Comparison of ENCODE assay signal across 8 cellular contexts in genomic region chr20:5608104-5608447, GRCh38. TPM values are rescaled to one million over a fixed set of nuclear protein-coding genes. Genes with fewer than 3 reads are reported as not detected.
DNase-seq lines count a peak whose midpoint lies in the region; ATAC-seq lines count a peak whose summit lies in the region.

No MANE protein-coding gene starts in this region.

- H3K36me3 ChIP-seq in CD8-positive, alpha-beta memory T cell (ENCODE audit: insufficient read depth, low read length) = peaks cover 3% of the 10 kb centered on the region
- H3K36me3 ChIP-seq in adipocyte (ENCODE audit: control insufficient read depth, insufficient read depth, low read length, severe bottlenecking) (no peaks in the 10 kb centered on the region), aorta (ENCODE audit: control insufficient read depth in 1 of 2, insufficient read depth in 2 of 2, low read length in 1 of 2) (no peaks in the 10 kb centered on the region)

- peaks cover 0 to 7% of the 10 kb centered on the region in 2 donors for H3K27me3 Mint-ChIP-seq in CD8-positive, alpha-beta memory T cell
- H3K27me3 Mint-ChIP-seq in naive B cell = no peaks in the 10 kb centered on the region

- peak overlapping the region; percentile 93 for H3K9ac ChIP-seq in adipocyte (ENCODE audit: low read length)

- CTCF ChIA-PET in CD8-positive, alpha-beta memory T cell (lab: Charles Lee) = interaction anchor here (1.0 kb wide), 2 partner anchors 38 to 78 kb away, joined by 3 read pairs; no protein-coding TSS in a partner anchor

- H3K27ac ChIP-seq in CD8-positive, alpha-beta memory T cell (ENCODE audit: low read depth, low read length) = peak overlapping the region; percentile 99
- H3K27ac ChIP-seq in aorta (ENCODE audit: low read depth in 1 of 2, low read length in 2 of 2) = no peak overlapping the region

- H3K9me3 Mint-ChIP-seq in CD8-positive, alpha-beta memory T cell = no peaks in the 10 kb centered on the region
- no peaks in the 10 kb centered on the region for H3K9me3 Mint-ChIP-seq in naive B cell

- intact Hi-C loops in aorta (cut with DNase I) = no loop called here

- POLR2A ChIA-PET in CD8-positive, alpha-beta memory T cell (lab: Charles Lee) = no interaction called here

- peak overlapping the region; percentile 96 to 99 (median 98) for H3K4me3 Mint-ChIP-seq in CD8-positive, alpha-beta memory T cell
- H3K4me3 Mint-ChIP-seq in naive B cell = peak overlapping the region; percentile 81 to 100 (median 98)

- H3K4me1 ChIP-seq in CD8-positive, alpha-beta memory T cell (ENCODE audit: insufficient read depth, low read length) = peaks cover 52% of the 10 kb centered on the region
- H3K4me1 ChIP-seq in adipocyte (ENCODE audit: control insufficient read depth, insufficient read depth, low read length) (peaks cover 22% of the 10 kb centered on the region), aorta (ENCODE audit: control insufficient read depth in 1 of 2, insufficient read depth in 2 of 2, low read length in 2 of 2) (no peaks in the 10 kb centered on the region)

- H3K9me3 ChIP-seq in CD8-positive, alpha-beta memory T cell (ENCODE audit: low read length) = no peaks in the 10 kb centered on the region
- H3K9me3 ChIP-seq in adipocyte (ENCODE audit: control insufficient read depth, low read length) (no peaks in the 10 kb centered on the region), aorta (ENCODE audit: control insufficient read depth, low read length) (no peaks in the 10 kb centered on the region)

- peak overlapping the region; percentile 37 to 100 (median 100) for H3K27ac Mint-ChIP-seq in CD8-positive, alpha-beta memory T cell
- H3K27ac Mint-ChIP-seq in naive B cell = peak overlapping the region in 4 of 6 donors; percentile 39 to 99 (median 71)

- peak overlapping the region; percentile 95 for H3K4me3 ChIP-seq in CD8-positive, alpha-beta memory T cell (ENCODE audit: low read length)
- H3K4me3 ChIP-seq in adipocyte (ENCODE audit: low read length) (peak overlapping the region; percentile 91), aorta (ENCODE audit: low read length in 2 of 2) (no peak overlapping the region)

- no peak for ATAC-seq in naive B cell (ENCODE audit: low read depth in 2 of 2)
- no peak for ATAC-seq in aorta (ENCODE audit: low FRiP score)
- ATAC-seq in HG03439 (IDR thresholded peaks at IDR 0.05; ENCODE audit: unreplicated experiment) = no peak

- no peak for DNase-seq in CD8-positive, alpha-beta memory T cell
- DNase-seq in NCI-H128 (lab: John Stamatoyannopoulos, UW; ENCODE audit: unreplicated experiment) = peak; percentile 76
- DNase-seq in adipocyte (ENCODE audit: low read depth) = no peak
- DNase-seq in naive B cell = no peak
- no peak for DNase-seq in aorta
- DNase-seq in stimulated activated CD4-positive, alpha-beta T cell treated with anti-CD3 and anti-CD28 coated beads, Interleukin-4, amount 100 ng/mL, for 4 hours = no peak
- no peak for DNase-seq in middle frontal gyrus (ENCODE audit: extremely low spot score, low spot score)

- peaks cover 57 to 72% (median 72%) of the 10 kb centered on the region in 3 donors for H3K4me1 Mint-ChIP-seq in CD8-positive, alpha-beta memory T cell
- peaks cover 40 to 77% (median 55%) of the 10 kb centered on the region in 3 donors for H3K4me1 Mint-ChIP-seq in naive B cell

- WGBS in aorta, 2 donors = 50 to 59% methylated on average over 2 of the region's 2 CpGs

- peaks cover 0 to 49% (median 10%) of the 10 kb centered on the region in 3 donors for H3K36me3 Mint-ChIP-seq in CD8-positive, alpha-beta memory T cell
- peaks cover 4 to 6% of the 10 kb centered on the region in 2 donors for H3K36me3 Mint-ChIP-seq in naive B cell

- no peaks in the 10 kb centered on the region for H3K27me3 ChIP-seq in CD8-positive, alpha-beta memory T cell (ENCODE audit: insufficient read depth, low read length, poor library complexity, severe bottlenecking)
- H3K27me3 ChIP-seq in adipocyte (replicated peaks; ENCODE audit: control insufficient read depth, insufficient read depth, low read length) (no peaks in the 10 kb centered on the region), aorta (ENCODE audit: control insufficient read depth in 1 of 2, insufficient read depth in 2 of 2, low read length in 1 of 2) (no peaks in the 10 kb centered on the region)

RNA-seq across cellular contexts. Expression of gene GPCPD1, which starts 2.7 kb away (rescaled TPM):
- 10 to 100 TPM; 27.8 to 30.9 TPM for total RNA-seq in CD8-positive, alpha-beta memory T cell
- 25.6 TPM for polyA plus RNA-seq in CD8-positive, alpha-beta memory T cell
- 10 to 100 TPM; 39.5 to 60.5 (median 50.7) TPM for polyA plus RNA-seq in naive B cell (ENCODE audit: low read depth in 6 of 6)
- 10 to 100 TPM; 37.8 to 55.5 TPM for total RNA-seq in aorta
- 10 to 100 TPM in 1 of 2 donors, 1 to 10 TPM in 1; 5.9 to 16.4 TPM for polyA plus RNA-seq in aorta

Comparison
In these comparisons a context has a peak if more than half of its experiments do, and no peak if none do; other contexts are left out.
1. H3K4me3 ChIP-seq: peak in CD8-positive, alpha-beta memory T cell (single experiment) and adipocyte (single experiment); none in aorta (0 of 2).